In genomic region chr5:172840077-172840777, GRCh38 we compare ENCODE assay signal across 14 cellular contexts. TPM values are rescaled to one million over a fixed set of nuclear protein-coding genes. Genes with fewer than 3 reads are reported as not detected.
DNase-seq lines count a peak whose midpoint lies in the region; ATAC-seq and TF ChIP-seq lines count a peak whose summit lies in the region.
"Had no signal": no experiment of that assay in that cellular context is flagged by ENCODE, and none has a peak within 500 bp of the region (broad histone marks: within the 10 kb centered on the region; RNA-seq: fewer than 3 reads in every experiment).

No MANE protein-coding gene starts in this region.

- no peak for TF ChIP-seq CTCF in RWPE1 (conservative IDR thresholded peaks at IDR 0.05; ENCODE audit: low read depth)
- TF ChIP-seq CTCF in left ventricle myocardium inferior (IDR thresholded peaks at IDR 0.05; ENCODE audit: borderline replicate concordance) = no peak

- no peaks in the 10 kb centered on the region for H3K9me3 ChIP-seq in left ventricle myocardium inferior (replicated peaks)
- H3K9me3 ChIP-seq: BE2C, pancreas had no signal

- H3K27ac ChIP-seq in RWPE1 = peak overlapping the region; percentile 53
- peak overlapping the region; percentile 76 for H3K27ac ChIP-seq in left ventricle myocardium inferior (replicated peaks)
- H3K27ac ChIP-seq: SK-N-MC had no signal

- peaks cover 3% of the 10 kb centered on the region for H3K36me3 ChIP-seq in left ventricle myocardium inferior
- H3K36me3 ChIP-seq: BE2C, pancreas had no signal

- H3K4me1 ChIP-seq in left ventricle myocardium inferior = peaks cover 58% of the 10 kb centered on the region
- H3K4me1 ChIP-seq: BE2C had no signal

- H3K27me3 ChIP-seq in left ventricle myocardium inferior (ENCODE audit: low read depth) = no peaks in the 10 kb centered on the region
- H3K27me3 ChIP-seq: BE2C, pancreas had no signal

- H3K4me3 ChIP-seq in left ventricle myocardium inferior = peak overlapping the region; percentile 21
- H3K4me3 ChIP-seq: pancreas, SK-N-MC had no signal

- intact Hi-C loops in left ventricle myocardium inferior (cut with micrococcal nuclease) = no loop called here
- intact Hi-C loops in sciatic nerve (cut with DNase I) = no loop called here

- peak; percentile 40 for DNase-seq in AG20443 (ENCODE audit: low spot score)
- DNase-seq in RWPE1 (ENCODE audit: low spot score) = no peak
- DNase-seq in left ventricle myocardium inferior = no peak
- no peak for DNase-seq in sciatic nerve (ENCODE audit: low spot score)
- no peak for DNase-seq in DMS79 (lab: John Stamatoyannopoulos, UW)
- no peak for DNase-seq in midbrain (lab: John Stamatoyannopoulos, UW)
- no peak for DNase-seq in RPMI8226
- DNase-seq: activated naive CD4-positive, alpha-beta T cell treated with anti-CD3 and anti-CD28 coated beads, Interleukin-2, amount 10 ng/mL, durations not matched to agents 7 days and 5 days; BE2C; effector memory CD4-positive, alpha-beta T cell; NCI-H510A treated with DMSO at 0.1 percent for 48 hours; pancreas had no signal

- CTCF ChIA-PET in RWPE1 (lab: Yijun Ruan, JAX) = interaction anchor here (0.7 to 1.2 kb wide), 3 partner anchors 9 to 127 kb away, joined by 3 to 4 read pairs (median 3); partner anchors contain the start of gene DUSP1

- ATAC-seq in sciatic nerve (peak; percentile 45), HG03342 (IDR thresholded peaks at IDR 0.05; ENCODE audit: unreplicated experiment) (no peak)

- POLR2A ChIA-PET in RWPE1 (lab: Yijun Ruan, JAX; ENCODE audit: low non-redundant PET) = interaction anchor here (0.6 kb wide), 1 partner anchor 24 kb away, joined by 10 read pairs; no protein-coding TSS in a partner anchor

RNA-seq across cellular contexts. Expression of gene ERGIC1, which starts 6.2 kb away (rescaled TPM):
- total RNA-seq in left ventricle myocardium inferior = 79.4 TPM
- total RNA-seq in sciatic nerve = 87.3 TPM
